ENCODE assay signal across 8 cellular contexts in the genomic region with DNA sequence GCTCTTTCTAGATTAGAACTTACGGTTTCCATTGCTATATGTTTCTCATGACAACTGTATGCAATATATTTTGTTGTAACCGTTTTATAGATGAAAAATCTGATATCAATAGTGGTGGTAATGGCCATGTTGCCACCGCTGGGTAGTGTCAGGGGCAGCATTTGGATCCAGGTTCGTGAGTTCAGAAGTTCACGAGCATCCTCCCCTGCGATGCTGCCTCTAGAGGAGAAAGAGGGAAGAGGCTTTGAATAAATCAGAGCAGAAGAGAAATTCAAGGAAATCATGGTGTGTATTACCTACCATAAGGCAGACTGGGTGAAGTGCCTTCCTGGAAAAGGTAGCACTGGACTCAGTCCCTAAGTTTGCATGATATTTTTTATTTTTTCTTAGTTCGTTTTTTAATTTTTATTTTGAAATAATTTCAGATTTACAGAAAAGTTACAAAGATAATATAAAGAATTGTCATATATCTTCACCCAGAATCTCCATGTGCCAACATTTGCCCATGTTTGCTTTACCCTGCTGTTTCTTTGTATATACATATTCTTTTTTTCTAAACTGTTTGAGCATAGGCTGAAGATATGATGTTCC. TPM values are rescaled to one million over a fixed set of nuclear protein-coding genes. Genes with fewer than 3 reads are reported as not detected.
DNase-seq lines count a peak whose midpoint lies in the region; ATAC-seq, FAIRE-seq and TF ChIP-seq lines count a peak whose summit lies in the region.
"Had no signal": no experiment of that assay in that cellular context is flagged by ENCODE, and none has a peak within 500 bp of the region (broad histone marks: within the 10 kb centered on the region; RNA-seq: fewer than 3 reads in every experiment).

No MANE protein-coding gene starts in this region.

- intact Hi-C loops in dorsolateral prefrontal cortex (cut with DNase I): loop anchor here in 1 of 2 donors (5.0 kb wide), 1 partner anchor 480 kb away; a partner anchor contains a TSS

- H3K9me2 ChIP-seq in neural cell (ENCODE audit: insufficient read depth, low read length): no peaks in the 10 kb centered on the region

- no peak overlapping the region for H3K27ac ChIP-seq in dorsolateral prefrontal cortex
- H3K27ac ChIP-seq in neural cell (ENCODE audit: low read length): no peak overlapping the region

- H3K36me3 ChIP-seq in neural cell (ENCODE audit: insufficient read depth, low read length): no peaks in the 10 kb centered on the region

- TF ChIP-seq RAD21 in neural cell (conservative IDR thresholded peaks at IDR 0.05): peak; percentile 63

- TF ChIP-seq EP300 in neural cell (conservative IDR thresholded peaks at IDR 0.05; ENCODE audit: poor library complexity, severe bottlenecking): no peak

- no peaks in the 10 kb centered on the region for H3K79me2 ChIP-seq in neural cell (replicated peaks; ENCODE audit: insufficient read depth, low read length)

- H3F3A ChIP-seq in neural cell (ENCODE audit: insufficient read depth, low read length, poor library complexity, severe bottlenecking): no peaks in the 10 kb centered on the region

- TF ChIP-seq CTCF in dorsolateral prefrontal cortex (IDR thresholded peaks at IDR 0.05 in 54 of 56, conservative IDR thresholded peaks at IDR 0.05 in 2 of 56; ENCODE audit: low read depth in 1 of 56, partially characterized antibody in 56 of 56): peak; percentile 34 to 79 (median 66)
- TF ChIP-seq CTCF in neural cell (IDR thresholded peaks at IDR 0.05; ENCODE audit: poor library complexity, severe bottlenecking): peak; percentile 82

- FAIRE-seq in RCC 7860 (lab: Jason Lieb, UNC): no peak

- DNase-seq in EL (peak; percentile 38), RCC 7860 (ENCODE audit: low spot score) (peak; percentile 23), dorsolateral prefrontal cortex (peak in 2 of 10 donors; percentile 11 to 18)
- peak; percentile 25 for DNase-seq in Jurkat, Clone E6-1 (ENCODE audit: low read depth, low spot score)
- DNase-seq in activated effector memory CD4-positive, alpha-beta T cell treated with Interleukin-2 at 50 U/mL for 16 hours: no peak
- DNase-seq: naive thymus-derived CD8-positive, alpha-beta T cell had no signal

- peaks cover 0 to 16% (median 0%) of the 10 kb centered on the region in 45 donors for H3K27me3 ChIP-seq in dorsolateral prefrontal cortex
- H3K27me3 ChIP-seq in neural cell (ENCODE audit: insufficient read depth, low read depth, low read length): peaks cover 29% of the 10 kb centered on the region

- no peaks in the 10 kb centered on the region for H3K9me3 ChIP-seq in neural cell (ENCODE audit: low read length)

- H2AFZ ChIP-seq in neural cell (ENCODE audit: low read depth, low read length): no peak overlapping the region

- H3K4me3 ChIP-seq in Jurkat, Clone E6-1 (ENCODE audit: low read length): no peak overlapping the region
- H3K4me3 ChIP-seq in dorsolateral prefrontal cortex (no peak overlapping the region), neural cell (ENCODE audit: low read length) (no peak overlapping the region)

- ATAC-seq in HG02884 (IDR thresholded peaks at IDR 0.05; ENCODE audit: unreplicated experiment): no peak

- H4K20me1 ChIP-seq in neural cell (ENCODE audit: insufficient read depth): no peaks in the 10 kb centered on the region

- H3K9ac ChIP-seq in neural cell (ENCODE audit: low read length): no peak overlapping the region

- H3K4me2 ChIP-seq in neural cell (ENCODE audit: low read length): no peak overlapping the region

TF ChIP-seq in neural cell, 6 proteins besides CTCF, POLR2A, EP300 and RAD21:
- TF ChIP-seq EZH2 (IDR thresholded peaks at IDR 0.05; ENCODE audit: borderline replicate concordance, insufficient read depth, low read length, poor library complexity, severe bottlenecking) (no peak), SMC3 (conservative IDR thresholded peaks at IDR 0.05; ENCODE audit: poor library complexity) (peak; percentile 60)

RNA-seq across cellular contexts. Expression of a gene that starts 3.3 kb away (rescaled TPM):
- polyA plus RNA-seq in Jurkat, Clone E6-1 (2012; ENCODE audit: insufficient read depth, insufficient read length): 0.48 TPM
- total RNA-seq in dorsolateral prefrontal cortex: 10 to 100 TPM in 89 of 120 experiments, 1 to 10 TPM in 31; 3.6 to 26.2 (median 12.3) TPM
- polyA plus RNA-seq in neural cell: 2.4 and 6.5 TPM in 2 replicates
- 11.7 and 14.6 TPM in 2 replicates for polyA minus RNA-seq in neural cell
- total RNA-seq: naive thymus-derived CD8-positive, alpha-beta T cell had no signal
- polyA plus RNA-seq: naive thymus-derived CD8-positive, alpha-beta T cell had no signal
